8 cellular contexts compared by ENCODE assay signal in genomic region chr2:203225423-203226039, GRCh38. TPM values are rescaled to one million over a fixed set of nuclear protein-coding genes. Genes with fewer than 3 reads are reported as not detected.
DNase-seq lines count a peak whose midpoint lies in the region; ATAC-seq, FAIRE-seq and TF ChIP-seq lines count a peak whose summit lies in the region.

No MANE protein-coding gene starts in this region.

- peaks cover 0 to 4% of the 10 kb centered on the region in 2 donors for H3K4me1 ChIP-seq in thoracic aorta (ENCODE audit: control insufficient read depth in 1 of 2, low read depth in 2 of 2)

- no peaks in the 10 kb centered on the region for H3K27me3 ChIP-seq in thoracic aorta (replicated peaks; ENCODE audit: insufficient read depth)

- H3K36me3 Mint-ChIP-seq in activated naive CD4-positive, alpha-beta T cell treated with anti-CD3 and anti-CD28 coated beads, Interleukin-2, amount 10 ng/mL, durations not matched to agents 7 days and 5 days: no peaks in the 10 kb centered on the region

- CTCF ChIA-PET in activated naive CD4-positive, alpha-beta T cell treated with anti-CD3 and anti-CD28 coated beads, Interleukin-2, amount 10 ng/mL, durations not matched to agents 7 days and 5 days (lab: Charles Lee): interaction anchor here (0.6 to 3.4 kb wide), 8 partner anchors 10 to 590 kb away, joined by 3 to 17 read pairs (median 6); partner anchors contain the start of gene CYP20A1

- peak; percentile 62 for TF ChIP-seq CTCF in thoracic aorta (IDR thresholded peaks at IDR 0.05)

- no peaks in the 10 kb centered on the region for H3K9me3 ChIP-seq in thoracic aorta

- H3K4me1 Mint-ChIP-seq in activated naive CD4-positive, alpha-beta T cell treated with anti-CD3 and anti-CD28 coated beads, Interleukin-2, amount 10 ng/mL, durations not matched to agents 7 days and 5 days: no peaks in the 10 kb centered on the region

- H3K27ac Mint-ChIP-seq in activated naive CD4-positive, alpha-beta T cell treated with anti-CD3 and anti-CD28 coated beads, Interleukin-2, amount 10 ng/mL, durations not matched to agents 7 days and 5 days: no peak overlapping the region

- no peaks in the 10 kb centered on the region for H3K27me3 Mint-ChIP-seq in activated naive CD4-positive, alpha-beta T cell treated with anti-CD3 and anti-CD28 coated beads, Interleukin-2, amount 10 ng/mL, durations not matched to agents 7 days and 5 days

- peak; percentile 80 for FAIRE-seq in GM19239 (lab: Jason Lieb, UNC)
- peak; percentile 88 for FAIRE-seq in islet of Langerhans (lab: Jason Lieb, UNC)

- H3K4me3 Mint-ChIP-seq in activated naive CD4-positive, alpha-beta T cell treated with anti-CD3 and anti-CD28 coated beads, Interleukin-2, amount 10 ng/mL, durations not matched to agents 7 days and 5 days: no peak overlapping the region

- no peak overlapping the region for H3K27ac ChIP-seq in thoracic aorta

- no peak for ATAC-seq in thoracic aorta (ENCODE audit: insufficient number of reproducible peaks, low FRiP score, low read depth)

- no peak overlapping the region for H3K4me3 ChIP-seq in thoracic aorta

- H3K9me3 Mint-ChIP-seq in activated naive CD4-positive, alpha-beta T cell treated with anti-CD3 and anti-CD28 coated beads, Interleukin-2, amount 10 ng/mL, durations not matched to agents 7 days and 5 days: no peaks in the 10 kb centered on the region

- H3K36me3 ChIP-seq in thoracic aorta: peaks cover 2% of the 10 kb centered on the region

- DNase-seq in CD1c-positive myeloid dendritic cell (ENCODE audit: extremely low spot score): peak; percentile 33
- no peak for DNase-seq in GM19239 (ENCODE audit: insufficient read length, low spot score)
- DNase-seq in NCI-H345 treated with DMSO at 0.1 percent for 48 hours (lab: John Stamatoyannopoulos, UW; ENCODE audit: unreplicated experiment): peak; percentile 4
- DNase-seq in activated naive CD4-positive, alpha-beta T cell treated with anti-CD3 and anti-CD28 coated beads, Interleukin-2, amount 10 ng/mL, durations not matched to agents 7 days and 5 days: peak; percentile 52
- no peak for DNase-seq in thoracic aorta (ENCODE audit: low spot score)
- no peak for DNase-seq in NCI-H2029 treated with DMSO at 0.1 percent for 48 hours (lab: John Stamatoyannopoulos, UW)
- DNase-seq in middle frontal gyrus (ENCODE audit: extremely low spot score, low spot score): no peak

RNA-seq across cellular contexts. Expression of gene CYP20A1, which starts 13.3 kb away (rescaled TPM):
- total RNA-seq in thoracic aorta: 10 to 100 TPM; 22.9 to 36.5 TPM

Comparison
In these comparisons a context has a peak if more than half of its experiments do, and no peak if none do; other contexts are left out.
1. DNase-seq: peak in CD1c-positive myeloid dendritic cell (single experiment), NCI-H345 treated with DMSO at 0.1 percent for 48 hours (single experiment) and activated naive CD4-positive, alpha-beta T cell treated with anti-CD3 and anti-CD28 coated beads, Interleukin-2, amount 10 ng/mL, durations not matched to agents 7 days and 5 days (single experiment); none in GM19239 (single experiment), thoracic aorta (single experiment), NCI-H2029 treated with DMSO at 0.1 percent for 48 hours (single experiment) and middle frontal gyrus (single experiment).